In genomic region chr2:65997941-65998340, GRCh38 we compare ENCODE assay signal across 19 cellular contexts.
DNase-seq lines count a peak whose midpoint lies in the region; ATAC-seq and TF ChIP-seq lines count a peak whose summit lies in the region.
"Had no signal": no experiment of that assay in that cellular context is flagged by ENCODE, and none has a peak within 500 bp of the region (broad histone marks: within the 10 kb centered on the region; RNA-seq: fewer than 3 reads in every experiment).

No MANE protein-coding gene starts in this region.

- no peaks in the 10 kb centered on the region for H3K4me1 Mint-ChIP-seq in stimulated activated naive CD8-positive, alpha-beta T cell treated with anti-CD3 and anti-CD28 coated beads, Interleukin-15, amount 100 ng/mL, for 72 hours
- H3K4me1 Mint-ChIP-seq: B cell; CD8-positive, alpha-beta memory T cell; IgD-negative memory B cell had no signal

- H3K9ac ChIP-seq in MM.1S (ENCODE audit: low read length) (no peak overlapping the region), GM23248 (no peak overlapping the region)
- H3K9ac ChIP-seq: BLaER1 treated with 17β-estradiol and CSF1 and Interleukin-3, amounts not matched to agents 10 nM and 100 nM had no signal

- H3F3A ChIP-seq in MM.1S (ENCODE audit: insufficient read depth, low read length), result no peaks in the 10 kb centered on the region
- H3F3A ChIP-seq in GM23248 (ENCODE audit: insufficient read depth), result no peaks in the 10 kb centered on the region

- DNase-seq in stimulated activated naive CD8-positive, alpha-beta T cell treated with anti-CD3 and anti-CD28 coated beads, Interleukin-15, amount 100 ng/mL, for 72 hours, result no peak
- no peak for DNase-seq in stimulated activated naive CD8-positive, alpha-beta T cell treated with anti-CD3 and anti-CD28 coated beads, Interleukin-15, Interleukin-2, amounts not matched to agents 100 U/mL and 50 U/mL, for 24 hours
- peak; percentile 55 for DNase-seq in MM.1S
- DNase-seq in RPMI8226, result peak; percentile 57
- no peak for DNase-seq in activated CD4-positive, alpha-beta T cell treated with anti-CD3 and anti-CD28 coated beads, Interleukin-2, amount 50 U/mL, for 1 hour
- no peak for DNase-seq in activated CD8-positive, alpha-beta memory T cell treated with anti-CD3 and anti-CD28 coated beads, Interleukin-2, amount 50 U/mL, for 48 hours
- no peak for DNase-seq in GM23248
- DNase-seq: 8988T; CD8-positive, alpha-beta memory T cell; COR-L47; GF-D8; GOT3; H7; HFFc6 had no signal

- H3K27ac Mint-ChIP-seq in stimulated activated naive CD8-positive, alpha-beta T cell treated with anti-CD3 and anti-CD28 coated beads, Interleukin-15, amount 100 ng/mL, for 72 hours, result peak overlapping the region; percentile 14 to 47
- H3K27ac Mint-ChIP-seq: B cell; CD8-positive, alpha-beta memory T cell; HFFc6; IgD-negative memory B cell had no signal

- H4K20me1 ChIP-seq in MM.1S (ENCODE audit: insufficient read depth, low read length), result no peaks in the 10 kb centered on the region
- no peaks in the 10 kb centered on the region for H4K20me1 ChIP-seq in GM23248 (ENCODE audit: insufficient read depth)
- H4K20me1 ChIP-seq: BLaER1 treated with 17β-estradiol and CSF1 and Interleukin-3, amounts not matched to agents 10 nM and 100 nM had no signal

- H3K4me1 ChIP-seq in MM.1S (ENCODE audit: low read length), result no peaks in the 10 kb centered on the region
- no peaks in the 10 kb centered on the region for H3K4me1 ChIP-seq in GM23248 (ENCODE audit: insufficient read depth)
- H3K4me1 ChIP-seq: BLaER1 treated with 17β-estradiol and CSF1 and Interleukin-3, amounts not matched to agents 10 nM and 100 nM had no signal

- H3K36me3 ChIP-seq in MM.1S (replicated peaks; ENCODE audit: insufficient read depth, low read length) (no peaks in the 10 kb centered on the region), GM23248 (ENCODE audit: low read depth) (no peaks in the 10 kb centered on the region)
- H3K36me3 ChIP-seq: BLaER1 treated with 17β-estradiol and CSF1 and Interleukin-3, amounts not matched to agents 10 nM and 100 nM had no signal

- H3K4me3 Mint-ChIP-seq in stimulated activated naive CD8-positive, alpha-beta T cell treated with anti-CD3 and anti-CD28 coated beads, Interleukin-15, amount 100 ng/mL, for 72 hours, result no peak overlapping the region
- H3K4me3 Mint-ChIP-seq: B cell; CD8-positive, alpha-beta memory T cell; HFFc6; IgD-negative memory B cell had no signal

- 0% methylated on average over 1 of the region's 1 CpG; no CpG with 5 or more reads in 1 of the 2 experiments for WGBS in GM23248 (ENCODE audit: low coverage in 1 of 2, low lambda C conversion rate in 2 of 2, missing lambda C conversion rate in 2 of 2), 2 experiments

- no peaks in the 10 kb centered on the region for H3K9me2 ChIP-seq in MM.1S (replicated peaks; ENCODE audit: insufficient read depth, low read length)
- no peaks in the 10 kb centered on the region for H3K9me2 ChIP-seq in GM23248 (ENCODE audit: insufficient read depth)

- no peak for ATAC-seq in stimulated activated naive CD8-positive, alpha-beta T cell treated with anti-CD3 and anti-CD28 coated beads, Interleukin-15, amount 100 ng/mL, for 72 hours
- no peak for ATAC-seq in stimulated activated naive CD8-positive, alpha-beta T cell treated with anti-CD3 and anti-CD28 coated beads, Interleukin-15, Interleukin-2, amounts not matched to agents 100 U/mL and 50 U/mL, for 24 hours
- ATAC-seq: HCT116 had no signal

- H3K4me2 ChIP-seq in MM.1S (ENCODE audit: low read depth, low read length), result peak overlapping the region; percentile 2; the same call in 1 of the 2 replicates
- H3K4me2 ChIP-seq in GM23248 (ENCODE audit: unreplicated experiment), result no peak overlapping the region
- H3K4me2 ChIP-seq: BLaER1 treated with 17β-estradiol and CSF1 and Interleukin-3, amounts not matched to agents 10 nM and 100 nM had no signal

- H3K9me3 ChIP-seq in MM.1S (replicated peaks; ENCODE audit: insufficient read depth, low read length), result no peaks in the 10 kb centered on the region
- H3K9me3 ChIP-seq in GM23248 (ENCODE audit: low read depth), result no peaks in the 10 kb centered on the region
- H3K9me3 ChIP-seq: BLaER1 treated with 17β-estradiol and CSF1 and Interleukin-3, amounts not matched to agents 10 nM and 100 nM had no signal

- no peaks in the 10 kb centered on the region for H3K9me3 Mint-ChIP-seq in stimulated activated naive CD8-positive, alpha-beta T cell treated with anti-CD3 and anti-CD28 coated beads, Interleukin-15, amount 100 ng/mL, for 72 hours

- H3K79me2 ChIP-seq in MM.1S (ENCODE audit: low read length), result no peaks in the 10 kb centered on the region
- no peaks in the 10 kb centered on the region for H3K79me2 ChIP-seq in GM23248 (ENCODE audit: insufficient read depth)

- no peaks in the 10 kb centered on the region for H3K27me3 Mint-ChIP-seq in stimulated activated naive CD8-positive, alpha-beta T cell treated with anti-CD3 and anti-CD28 coated beads, Interleukin-15, amount 100 ng/mL, for 72 hours
- H3K27me3 Mint-ChIP-seq: B cell; CD8-positive, alpha-beta memory T cell; IgD-negative memory B cell had no signal

- H3K27ac ChIP-seq in MM.1S (ENCODE audit: low read length) (no peak overlapping the region), GM23248 (no peak overlapping the region)
- H3K27ac ChIP-seq: BLaER1 treated with 17β-estradiol and CSF1 and Interleukin-3, amounts not matched to agents 10 nM and 100 nM; HL-60 had no signal

- in situ Hi-C loops in GM23248 (cut with MboI), result no loop called here

- TF ChIP-seq CTCF in MM.1S (IDR thresholded peaks at IDR 0.05; ENCODE audit: low read length), result no peak

- H3K27me3 ChIP-seq in MM.1S (replicated peaks; ENCODE audit: insufficient read depth, low read length), result no peaks in the 10 kb centered on the region
- H3K27me3 ChIP-seq in GM23248 (replicated peaks; ENCODE audit: insufficient read depth), result no peaks in the 10 kb centered on the region
- H3K27me3 ChIP-seq: BLaER1 treated with 17β-estradiol and CSF1 and Interleukin-3, amounts not matched to agents 10 nM and 100 nM had no signal

- H2AFZ ChIP-seq in MM.1S (ENCODE audit: low read length) (peak overlapping the region; percentile 51), GM23248 (no peak overlapping the region)

- no peak overlapping the region for H3K4me3 ChIP-seq in MM.1S (ENCODE audit: low read length)
- no peak overlapping the region for H3K4me3 ChIP-seq in GM23248
- H3K4me3 ChIP-seq: BLaER1 treated with 17β-estradiol and CSF1 and Interleukin-3, amounts not matched to agents 10 nM and 100 nM had no signal

Comparison
In these comparisons a context has a peak if more than half of its experiments do, and no peak if none do; other contexts are left out.
1. DNase-seq: peak in MM.1S (single experiment) and RPMI8226 (single experiment); none in stimulated activated naive CD8-positive, alpha-beta T cell treated with anti-CD3 and anti-CD28 coated beads, Interleukin-15, amount 100 ng/mL, for 72 hours (0 of 2), stimulated activated naive CD8-positive, alpha-beta T cell treated with anti-CD3 and anti-CD28 coated beads, Interleukin-15, Interleukin-2, amounts not matched to agents 100 U/mL and 50 U/mL, for 24 hours (single experiment), activated CD4-positive, alpha-beta T cell treated with anti-CD3 and anti-CD28 coated beads, Interleukin-2, amount 50 U/mL, for 1 hour (single experiment), activated CD8-positive, alpha-beta memory T cell treated with anti-CD3 and anti-CD28 coated beads, Interleukin-2, amount 50 U/mL, for 48 hours (single experiment) and GM23248 (single experiment).